Comparison of ENCODE assay signal across 18 cellular contexts in genomic region chr6:18488004-18488403, GRCh38.
"Had no signal": no experiment of that assay in that cellular context is flagged by ENCODE, and none has a peak within 500 bp of the region (broad histone marks: within the 10 kb centered on the region; RNA-seq: fewer than 3 reads in every experiment).

No MANE protein-coding gene starts in this region.

- H3K9me3 Mint-ChIP-seq: activated naive CD8-positive, alpha-beta T cell treated with anti-CD3 and anti-CD28 coated beads, Interleukin-2, amount 10 ng/mL, durations not matched to agents 7 days and 5 days; natural killer cell had no signal

- H3K4me3 Mint-ChIP-seq: activated naive CD8-positive, alpha-beta T cell treated with anti-CD3 and anti-CD28 coated beads, Interleukin-2, amount 10 ng/mL, durations not matched to agents 7 days and 5 days; natural killer cell had no signal

- H3K4me1 Mint-ChIP-seq: natural killer cell had no signal

- H3K9me3 ChIP-seq: gastrocnemius medialis, heart left ventricle, neutrophil, right atrium auricular region, transverse colon had no signal

- H3K27ac Mint-ChIP-seq: activated naive CD8-positive, alpha-beta T cell treated with anti-CD3 and anti-CD28 coated beads, Interleukin-2, amount 10 ng/mL, durations not matched to agents 7 days and 5 days; natural killer cell had no signal

- H3K4me1 ChIP-seq: heart left ventricle, right atrium auricular region, transverse colon had no signal

- H3K27ac ChIP-seq: cardiac muscle cell, dorsolateral prefrontal cortex, gastrocnemius medialis, heart left ventricle, neutrophil, right atrium auricular region, transverse colon had no signal

- H3K27me3 ChIP-seq: cardiac muscle cell, gastrocnemius medialis, heart left ventricle, neutrophil, right atrium auricular region, transverse colon had no signal

- H3K36me3 Mint-ChIP-seq: activated naive CD8-positive, alpha-beta T cell treated with anti-CD3 and anti-CD28 coated beads, Interleukin-2, amount 10 ng/mL, durations not matched to agents 7 days and 5 days; natural killer cell had no signal

- H3K36me3 ChIP-seq: cardiac muscle cell, gastrocnemius medialis, heart left ventricle, neutrophil, right atrium auricular region, transverse colon had no signal

- H3K4me3 ChIP-seq: cardiac muscle cell, dorsolateral prefrontal cortex, gastrocnemius medialis, heart left ventricle, right atrium auricular region, transverse colon had no signal

- DNase-seq: activated CD4-positive, alpha-beta T cell treated with anti-CD3 and anti-CD28 coated beads, Interleukin-2, amount 50 U/mL, for 1 hour; activated CD8-positive, alpha-beta memory T cell treated with anti-CD3 and anti-CD28 coated beads for 24 hours; activated gamma-delta T cell treated with Interleukin-2 at 50 U/mL for 16 hours; activated naive CD8-positive, alpha-beta T cell treated with anti-CD3 and anti-CD28 coated beads, Interleukin-2, amount 10 ng/mL, durations not matched to agents 7 days and 5 days; anterior cingulate cortex; dorsolateral prefrontal cortex; gastrocnemius medialis; heart left ventricle; natural killer cell; posterior cingulate gyrus; stimulated activated CD4-positive, alpha-beta T cell treated with anti-CD3 and anti-CD28 coated beads, Interleukin-15, amount 100 ng/mL, for 24 hours; stimulated activated CD4-positive, alpha-beta T cell treated with anti-CD3 and anti-CD28 coated beads, Interleukin-4, amount 100 ng/mL, for 1 hour; stimulated activated naive CD4-positive, alpha-beta T cell; transverse colon had no signal

- ATAC-seq: gastrocnemius medialis, heart left ventricle, natural killer cell had no signal

- FAIRE-seq: endometrium had no signal
